1 cellular context compared by ENCODE assay signal in the genomic region with DNA sequence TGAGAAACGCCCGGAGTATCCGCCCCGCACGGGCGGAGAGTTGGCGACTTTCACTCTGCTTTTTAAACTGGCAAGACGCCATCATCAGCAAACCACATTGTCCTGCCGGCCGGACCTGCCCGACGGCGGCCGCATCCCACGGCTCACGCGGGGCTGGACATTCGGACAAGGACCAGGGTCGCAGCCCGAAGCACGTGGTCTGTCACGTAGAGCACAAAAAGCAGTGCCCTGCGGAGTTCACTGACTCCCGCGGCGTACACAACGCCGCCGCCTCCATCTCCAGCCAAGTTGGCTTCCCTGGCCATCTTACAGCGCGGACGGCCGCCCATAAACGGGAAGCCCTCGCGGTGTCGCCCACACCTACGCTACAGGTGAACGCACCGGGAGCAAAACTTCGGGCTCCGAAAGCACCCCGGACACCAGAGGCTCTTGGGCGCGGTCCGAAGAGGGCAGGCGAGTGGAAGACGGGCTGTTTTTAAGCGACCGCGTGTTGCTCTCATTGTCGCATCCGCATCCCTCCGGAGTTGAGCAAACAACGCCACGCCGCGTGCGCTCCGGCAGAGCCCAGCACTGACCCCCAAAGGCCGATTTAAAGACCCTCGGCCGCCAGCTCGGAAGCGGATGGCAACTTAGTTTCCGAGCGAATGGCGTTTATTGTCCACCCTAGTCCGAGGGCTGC.
TF ChIP-seq lines count a peak whose summit lies in the region.

No MANE protein-coding gene starts in this region.

TF ChIP-seq in K562, 482 proteins besides CTCF, POLR2A, EP300 and RAD21 (continued from another document and continues in another):
- no peak for TF ChIP-seq EGR1 (conservative IDR thresholded peaks at IDR 0.05)
- TF ChIP-seq TRIM28 (IDR thresholded peaks at IDR 0.05) = no peak
- TF ChIP-seq GABPB2 (CRISPR knock-in tag; conservative IDR thresholded peaks at IDR 0.05) = no peak
- TF ChIP-seq FOXA3 (CRISPR knock-in tag; conservative IDR thresholded peaks at IDR 0.05 in 1 of 2, IDR thresholded peaks at IDR 0.05 in 1 of 2) = peak in 1 of 2 experiments; percentile 77; a peak in 1 of 4 replicates
- peak; percentile 41 for TF ChIP-seq FIP1L1 (IDR thresholded peaks at IDR 0.05; ENCODE audit: low read depth, low read length, poor library complexity, severe bottlenecking)
- TF ChIP-seq HCFC1 (IDR thresholded peaks at IDR 0.05; ENCODE audit: low read depth, low read length) = no peak
- no peak for TF ChIP-seq LARP7 (IDR thresholded peaks at IDR 0.05)
- no peak for TF ChIP-seq ILF3 (IDR thresholded peaks at IDR 0.05; ENCODE audit: borderline replicate concordance)
- TF ChIP-seq NR2F6 (CRISPR knock-in tag; IDR thresholded peaks at IDR 0.05) = no peak
- TF ChIP-seq, protein P1, sequence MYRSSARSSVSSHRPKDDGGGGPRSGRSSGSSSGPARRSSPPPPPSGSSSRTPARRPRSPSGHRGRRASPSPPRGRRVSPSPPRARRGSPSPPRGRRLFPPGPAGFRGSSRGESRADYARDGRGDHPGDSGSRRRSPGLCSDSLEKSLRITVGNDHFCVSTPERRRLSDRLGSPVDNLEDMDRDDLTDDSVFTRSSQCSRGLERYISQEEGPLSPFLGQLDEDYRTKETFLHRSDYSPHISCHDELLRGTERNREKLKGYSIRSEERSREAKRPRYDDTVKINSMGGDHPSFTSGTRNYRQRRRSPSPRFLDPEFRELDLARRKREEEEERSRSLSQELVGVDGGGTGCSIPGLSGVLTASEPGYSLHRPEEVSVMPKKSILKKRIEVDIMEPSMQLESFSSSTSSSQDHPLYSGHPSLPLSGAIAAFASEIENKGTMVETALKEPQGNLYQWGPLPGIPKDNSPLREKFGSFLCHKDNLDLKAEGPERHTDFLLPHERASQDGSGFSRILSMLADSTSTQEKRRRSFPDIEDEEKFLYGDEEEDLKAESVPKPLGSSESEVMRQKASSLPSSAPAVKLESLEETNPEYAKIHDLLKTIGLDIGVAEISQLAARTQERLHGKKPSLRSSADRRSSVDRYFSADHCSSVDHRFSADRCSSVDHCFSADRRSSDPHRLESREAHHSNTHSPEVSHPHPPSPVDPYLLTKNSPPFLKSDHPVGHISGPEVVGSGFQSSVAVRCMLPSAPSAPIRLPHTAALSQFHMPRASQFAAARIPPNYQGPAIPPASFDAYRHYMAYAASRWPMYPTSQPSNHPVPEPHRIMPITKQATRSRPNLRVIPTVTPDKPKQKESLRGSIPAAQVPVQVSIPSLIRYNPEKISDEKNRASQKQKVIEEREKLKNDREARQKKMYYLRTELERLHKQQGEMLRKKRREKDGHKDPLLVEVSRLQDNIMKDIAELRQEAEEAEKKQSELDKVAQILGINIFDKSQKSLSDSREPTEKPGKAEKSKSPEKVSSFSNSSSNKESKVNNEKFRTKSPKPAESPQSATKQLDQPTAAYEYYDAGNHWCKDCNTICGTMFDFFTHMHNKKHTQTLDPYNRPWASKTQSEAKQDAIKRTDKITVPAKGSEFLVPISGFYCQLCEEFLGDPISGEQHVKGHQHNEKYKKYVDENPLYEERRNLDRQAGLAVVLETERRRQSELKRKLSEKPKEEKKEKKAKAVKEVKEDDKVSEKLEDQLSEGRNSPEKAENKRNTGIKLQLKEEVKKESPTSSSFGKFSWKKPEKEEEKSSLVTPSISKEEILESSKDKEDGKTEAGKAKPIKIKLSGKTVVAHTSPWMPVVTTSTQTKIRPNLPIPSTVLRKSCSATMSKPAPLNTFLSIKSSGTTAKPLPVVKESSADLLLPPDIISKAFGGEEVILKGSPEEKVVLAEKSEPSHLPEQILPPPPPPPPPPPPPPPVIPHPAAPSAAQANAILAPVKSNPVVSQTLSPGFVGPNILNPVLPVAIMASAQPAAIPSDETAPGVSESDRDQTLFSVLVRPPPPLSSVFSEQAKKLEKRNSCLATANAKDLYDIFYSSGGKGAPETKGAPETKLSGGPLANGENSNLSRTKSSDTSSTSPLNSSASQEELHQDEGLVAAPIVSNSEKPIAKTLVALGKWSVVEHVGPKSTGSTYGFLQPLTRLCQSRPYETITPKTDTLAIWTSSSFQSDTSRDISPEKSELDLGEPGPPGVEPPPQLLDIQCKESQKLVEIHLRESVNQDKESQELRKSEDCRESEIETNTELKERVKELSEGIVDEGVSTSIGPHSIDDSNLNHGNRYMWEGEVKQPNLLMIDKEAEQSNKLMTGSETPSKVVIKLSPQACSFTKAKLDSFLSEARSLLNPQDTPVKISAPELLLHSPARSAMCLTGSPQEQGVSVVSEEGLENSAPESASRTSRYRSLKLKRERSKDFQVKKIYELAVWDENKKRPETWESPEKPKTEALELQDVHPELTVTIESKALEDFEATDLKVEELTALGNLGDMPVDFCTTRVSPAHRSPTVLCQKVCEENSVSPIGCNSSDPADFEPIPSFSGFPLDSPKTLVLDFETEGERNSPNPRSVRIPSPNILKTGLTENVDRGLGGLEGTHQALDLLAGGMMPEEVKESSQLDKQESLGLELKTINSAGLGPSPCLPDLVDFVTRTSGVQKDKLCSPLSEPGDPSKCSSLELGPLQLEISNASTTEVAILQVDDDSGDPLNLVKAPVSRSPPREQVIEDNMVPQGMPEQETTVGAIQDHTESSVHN (IDR thresholded peaks at IDR 0.05; ENCODE audit: borderline replicate concordance in 1 of 2, low read depth in 1 of 2) = no peak
- no peak for TF ChIP-seq ZNF766 (CRISPR knock-in tag; conservative IDR thresholded peaks at IDR 0.05)
- TF ChIP-seq, protein P2, sequence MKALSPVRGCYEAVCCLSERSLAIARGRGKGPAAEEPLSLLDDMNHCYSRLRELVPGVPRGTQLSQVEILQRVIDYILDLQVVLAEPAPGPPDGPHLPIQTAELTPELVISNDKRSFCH (CRISPR knock-in tag; IDR thresholded peaks at IDR 0.05) = no peak
- TF ChIP-seq, protein P2 (tag; IDR thresholded peaks at IDR 0.05) = peak; percentile 49; the same call in 1 of the 2 replicates
- TF ChIP-seq, protein P3, sequence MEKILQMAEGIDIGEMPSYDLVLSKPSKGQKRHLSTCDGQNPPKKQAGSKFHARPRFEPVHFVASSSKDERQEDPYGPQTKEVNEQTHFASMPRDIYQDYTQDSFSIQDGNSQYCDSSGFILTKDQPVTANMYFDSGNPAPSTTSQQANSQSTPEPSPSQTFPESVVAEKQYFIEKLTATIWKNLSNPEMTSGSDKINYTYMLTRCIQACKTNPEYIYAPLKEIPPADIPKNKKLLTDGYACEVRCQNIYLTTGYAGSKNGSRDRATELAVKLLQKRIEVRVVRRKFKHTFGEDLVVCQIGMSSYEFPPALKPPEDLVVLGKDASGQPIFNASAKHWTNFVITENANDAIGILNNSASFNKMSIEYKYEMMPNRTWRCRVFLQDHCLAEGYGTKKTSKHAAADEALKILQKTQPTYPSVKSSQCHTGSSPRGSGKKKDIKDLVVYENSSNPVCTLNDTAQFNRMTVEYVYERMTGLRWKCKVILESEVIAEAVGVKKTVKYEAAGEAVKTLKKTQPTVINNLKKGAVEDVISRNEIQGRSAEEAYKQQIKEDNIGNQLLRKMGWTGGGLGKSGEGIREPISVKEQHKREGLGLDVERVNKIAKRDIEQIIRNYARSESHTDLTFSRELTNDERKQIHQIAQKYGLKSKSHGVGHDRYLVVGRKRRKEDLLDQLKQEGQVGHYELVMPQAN (IDR thresholded peaks at IDR 0.05; ENCODE audit: borderline replicate concordance) = no peak
- no peak for TF ChIP-seq RHOXF2B (CRISPR knock-in tag; conservative IDR thresholded peaks at IDR 0.05)
- no peak for TF ChIP-seq RCOR1 (IDR thresholded peaks at IDR 0.05; ENCODE audit: borderline replicate concordance in 1 of 2, low read depth in 2 of 2, low read length in 2 of 2)
- no peak for TF ChIP-seq ZNF347 (CRISPR knock-in tag; IDR thresholded peaks at IDR 0.05; ENCODE audit: low read depth)
- TF ChIP-seq ZNF184 (CRISPR knock-in tag; IDR thresholded peaks at IDR 0.05) = no peak
- TF ChIP-seq, protein P4, sequence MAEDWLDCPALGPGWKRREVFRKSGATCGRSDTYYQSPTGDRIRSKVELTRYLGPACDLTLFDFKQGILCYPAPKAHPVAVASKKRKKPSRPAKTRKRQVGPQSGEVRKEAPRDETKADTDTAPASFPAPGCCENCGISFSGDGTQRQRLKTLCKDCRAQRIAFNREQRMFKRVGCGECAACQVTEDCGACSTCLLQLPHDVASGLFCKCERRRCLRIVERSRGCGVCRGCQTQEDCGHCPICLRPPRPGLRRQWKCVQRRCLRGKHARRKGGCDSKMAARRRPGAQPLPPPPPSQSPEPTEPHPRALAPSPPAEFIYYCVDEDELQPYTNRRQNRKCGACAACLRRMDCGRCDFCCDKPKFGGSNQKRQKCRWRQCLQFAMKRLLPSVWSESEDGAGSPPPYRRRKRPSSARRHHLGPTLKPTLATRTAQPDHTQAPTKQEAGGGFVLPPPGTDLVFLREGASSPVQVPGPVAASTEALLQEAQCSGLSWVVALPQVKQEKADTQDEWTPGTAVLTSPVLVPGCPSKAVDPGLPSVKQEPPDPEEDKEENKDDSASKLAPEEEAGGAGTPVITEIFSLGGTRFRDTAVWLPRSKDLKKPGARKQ (CRISPR knock-in tag; IDR thresholded peaks at IDR 0.05) = no peak
- TF ChIP-seq EP400 (IDR thresholded peaks at IDR 0.05) = peak; percentile 78; the same call in 1 of the 2 replicates
- TF ChIP-seq ZNF24 (IDR thresholded peaks at IDR 0.05) = no peak
- no peak for TF ChIP-seq HSF4 (CRISPR knock-in tag; IDR thresholded peaks at IDR 0.05; ENCODE audit: borderline replicate concordance)
- TF ChIP-seq, protein P5, sequence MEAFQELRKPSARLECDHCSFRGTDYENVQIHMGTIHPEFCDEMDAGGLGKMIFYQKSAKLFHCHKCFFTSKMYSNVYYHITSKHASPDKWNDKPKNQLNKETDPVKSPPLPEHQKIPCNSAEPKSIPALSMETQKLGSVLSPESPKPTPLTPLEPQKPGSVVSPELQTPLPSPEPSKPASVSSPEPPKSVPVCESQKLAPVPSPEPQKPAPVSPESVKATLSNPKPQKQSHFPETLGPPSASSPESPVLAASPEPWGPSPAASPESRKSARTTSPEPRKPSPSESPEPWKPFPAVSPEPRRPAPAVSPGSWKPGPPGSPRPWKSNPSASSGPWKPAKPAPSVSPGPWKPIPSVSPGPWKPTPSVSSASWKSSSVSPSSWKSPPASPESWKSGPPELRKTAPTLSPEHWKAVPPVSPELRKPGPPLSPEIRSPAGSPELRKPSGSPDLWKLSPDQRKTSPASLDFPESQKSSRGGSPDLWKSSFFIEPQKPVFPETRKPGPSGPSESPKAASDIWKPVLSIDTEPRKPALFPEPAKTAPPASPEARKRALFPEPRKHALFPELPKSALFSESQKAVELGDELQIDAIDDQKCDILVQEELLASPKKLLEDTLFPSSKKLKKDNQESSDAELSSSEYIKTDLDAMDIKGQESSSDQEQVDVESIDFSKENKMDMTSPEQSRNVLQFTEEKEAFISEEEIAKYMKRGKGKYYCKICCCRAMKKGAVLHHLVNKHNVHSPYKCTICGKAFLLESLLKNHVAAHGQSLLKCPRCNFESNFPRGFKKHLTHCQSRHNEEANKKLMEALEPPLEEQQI (IDR thresholded peaks at IDR 0.05) = no peak
- TF ChIP-seq, protein P6, sequence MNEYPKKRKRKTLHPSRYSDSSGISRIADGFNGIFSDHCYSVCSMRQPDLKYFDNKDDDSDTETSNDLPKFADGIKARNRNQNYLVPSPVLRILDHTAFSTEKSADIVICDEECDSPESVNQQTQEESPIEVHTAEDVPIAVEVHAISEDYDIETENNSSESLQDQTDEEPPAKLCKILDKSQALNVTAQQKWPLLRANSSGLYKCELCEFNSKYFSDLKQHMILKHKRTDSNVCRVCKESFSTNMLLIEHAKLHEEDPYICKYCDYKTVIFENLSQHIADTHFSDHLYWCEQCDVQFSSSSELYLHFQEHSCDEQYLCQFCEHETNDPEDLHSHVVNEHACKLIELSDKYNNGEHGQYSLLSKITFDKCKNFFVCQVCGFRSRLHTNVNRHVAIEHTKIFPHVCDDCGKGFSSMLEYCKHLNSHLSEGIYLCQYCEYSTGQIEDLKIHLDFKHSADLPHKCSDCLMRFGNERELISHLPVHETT (CRISPR knock-in tag; conservative IDR thresholded peaks at IDR 0.05 in 1 of 2, IDR thresholded peaks at IDR 0.05 in 1 of 2) = no peak
- peak; percentile 76; the same call in 1 of the 2 replicates for TF ChIP-seq FOXP1 (CRISPR knock-in tag; IDR thresholded peaks at IDR 0.05)
- TF ChIP-seq, protein P7, sequence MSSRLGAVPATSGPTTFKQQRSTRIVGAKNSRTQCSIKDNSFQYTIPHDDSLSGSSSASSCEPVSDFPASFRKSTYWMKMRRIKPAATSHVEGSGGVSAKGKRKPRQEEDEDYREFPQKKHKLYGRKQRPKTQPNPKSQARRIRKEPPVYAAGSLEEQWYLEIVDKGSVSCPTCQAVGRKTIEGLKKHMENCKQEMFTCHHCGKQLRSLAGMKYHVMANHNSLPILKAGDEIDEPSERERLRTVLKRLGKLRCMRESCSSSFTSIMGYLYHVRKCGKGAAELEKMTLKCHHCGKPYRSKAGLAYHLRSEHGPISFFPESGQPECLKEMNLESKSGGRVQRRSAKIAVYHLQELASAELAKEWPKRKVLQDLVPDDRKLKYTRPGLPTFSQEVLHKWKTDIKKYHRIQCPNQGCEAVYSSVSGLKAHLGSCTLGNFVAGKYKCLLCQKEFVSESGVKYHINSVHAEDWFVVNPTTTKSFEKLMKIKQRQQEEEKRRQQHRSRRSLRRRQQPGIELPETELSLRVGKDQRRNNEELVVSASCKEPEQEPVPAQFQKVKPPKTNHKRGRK (tag; IDR thresholded peaks at IDR 0.05) = no peak
- no peak for TF ChIP-seq CAMTA2 (CRISPR knock-in tag; conservative IDR thresholded peaks at IDR 0.05)
- TF ChIP-seq, protein P8, sequence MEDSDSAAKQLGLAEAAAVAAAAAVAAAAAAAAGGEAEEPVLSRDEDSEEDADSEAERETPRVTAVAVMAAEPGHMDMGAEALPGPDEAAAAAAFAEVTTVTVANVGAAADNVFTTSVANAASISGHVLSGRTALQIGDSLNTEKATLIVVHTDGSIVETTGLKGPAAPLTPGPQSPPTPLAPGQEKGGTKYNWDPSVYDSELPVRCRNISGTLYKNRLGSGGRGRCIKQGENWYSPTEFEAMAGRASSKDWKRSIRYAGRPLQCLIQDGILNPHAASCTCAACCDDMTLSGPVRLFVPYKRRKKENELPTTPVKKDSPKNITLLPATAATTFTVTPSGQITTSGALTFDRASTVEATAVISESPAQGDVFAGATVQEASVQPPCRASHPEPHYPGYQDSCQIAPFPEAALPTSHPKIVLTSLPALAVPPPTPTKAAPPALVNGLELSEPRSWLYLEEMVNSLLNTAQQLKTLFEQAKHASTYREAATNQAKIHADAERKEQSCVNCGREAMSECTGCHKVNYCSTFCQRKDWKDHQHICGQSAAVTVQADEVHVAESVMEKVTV (CRISPR knock-in tag; IDR thresholded peaks at IDR 0.05) = no peak
- no peak for TF ChIP-seq HMGN3 (IDR thresholded peaks at IDR 0.05; ENCODE audit: borderline replicate concordance, extremely low read depth, insufficient read length, low read depth, low read length)
- TF ChIP-seq, protein P9, sequence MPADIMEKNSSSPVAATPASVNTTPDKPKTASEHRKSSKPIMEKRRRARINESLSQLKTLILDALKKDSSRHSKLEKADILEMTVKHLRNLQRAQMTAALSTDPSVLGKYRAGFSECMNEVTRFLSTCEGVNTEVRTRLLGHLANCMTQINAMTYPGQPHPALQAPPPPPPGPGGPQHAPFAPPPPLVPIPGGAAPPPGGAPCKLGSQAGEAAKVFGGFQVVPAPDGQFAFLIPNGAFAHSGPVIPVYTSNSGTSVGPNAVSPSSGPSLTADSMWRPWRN (IDR thresholded peaks at IDR 0.05; ENCODE audit: low read depth) = no peak
- TF ChIP-seq FOSL1 (tag; conservative IDR thresholded peaks at IDR 0.05) = no peak
- TF ChIP-seq RBM22 (IDR thresholded peaks at IDR 0.05; ENCODE audit: low read depth, low read length, poor library complexity, severe bottlenecking) = peak; percentile 93
- no peak for TF ChIP-seq SREBF1 (IDR thresholded peaks at IDR 0.05; ENCODE audit: borderline replicate concordance, low read depth, low read length)
